ENCODE assay signal across 8 cellular contexts in the genomic region with DNA sequence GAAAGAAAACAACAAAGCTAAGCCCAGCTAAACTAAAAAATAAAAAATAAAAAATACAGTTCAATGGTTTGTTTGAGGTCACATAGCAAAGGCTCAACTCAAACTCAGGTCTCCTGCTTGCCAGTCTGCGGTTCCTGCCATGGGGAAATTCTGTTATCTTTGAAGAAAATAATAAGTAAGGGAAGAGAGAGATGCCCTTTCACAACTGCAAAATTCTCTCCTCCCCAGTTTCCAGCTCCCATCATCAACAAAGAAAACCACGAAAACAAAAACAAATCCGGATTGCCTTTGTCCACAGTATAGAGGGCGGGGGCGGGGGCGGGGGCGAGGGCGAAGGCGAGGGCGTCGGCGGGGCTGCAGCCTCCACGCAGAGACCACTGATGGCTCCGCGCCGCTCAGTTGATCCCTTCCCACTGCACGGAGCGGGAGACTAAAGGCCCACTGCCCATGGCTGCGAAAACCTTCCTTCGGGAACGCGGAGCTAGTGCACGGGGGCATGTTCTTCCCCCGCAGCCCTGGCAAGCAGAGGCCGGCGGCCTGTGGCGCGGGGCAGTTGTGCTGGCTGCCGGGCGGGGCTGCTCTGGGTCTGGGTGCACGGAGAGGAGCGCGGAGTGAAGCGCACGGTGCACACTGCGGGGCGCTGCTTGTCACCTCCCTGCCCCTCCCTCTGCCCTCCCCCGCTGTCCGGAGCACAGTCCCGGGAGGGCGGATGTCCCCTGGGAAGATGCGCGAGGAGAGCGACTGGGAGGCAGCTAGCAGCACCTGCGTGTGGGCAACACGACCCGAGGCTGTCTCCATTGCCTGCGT. TPM values are rescaled to one million over a fixed set of nuclear protein-coding genes. Genes with fewer than 3 reads are reported as not detected.
A peak's percentile ranks its signal among the peaks of the same experiment; 100 is the strongest.
DNase-seq lines count a peak whose midpoint lies in the region; ATAC-seq and TF ChIP-seq lines count a peak whose summit lies in the region.

No MANE protein-coding gene starts in this region.

- peak overlapping the region; percentile 46 to 83 (median 66) for H3K4me3 ChIP-seq in dorsolateral prefrontal cortex
- H3K4me3 ChIP-seq in liver (ENCODE audit: low read depth in 1 of 3, low read length in 3 of 3) = peak overlapping the region; percentile 20 to 59 (median 49)

- TF ChIP-seq CTCF in dorsolateral prefrontal cortex (IDR thresholded peaks at IDR 0.05 in 54 of 56, conservative IDR thresholded peaks at IDR 0.05 in 2 of 56; ENCODE audit: low read depth in 1 of 56, partially characterized antibody in 56 of 56) (peak in 22 of 56 donors; percentile 9 to 54 (median 27)), liver (IDR thresholded peaks at IDR 0.05; ENCODE audit: low read depth, low read length, missing input control) (no peak)

- peak; percentile 27 to 37 for TF ChIP-seq RAD21 in liver (IDR thresholded peaks at IDR 0.05)

- ATAC-seq in GM21390 (IDR thresholded peaks at IDR 0.05; ENCODE audit: unreplicated experiment) = peak; percentile 56

- H3K9me3 ChIP-seq in liver (ENCODE audit: control insufficient read depth in 4 of 4, low read length in 3 of 4) = no peaks in the 10 kb centered on the region

- H3K36me3 ChIP-seq in liver (ENCODE audit: control insufficient read depth in 4 of 4, insufficient read depth in 3 of 4, low read depth in 1 of 4, low read length in 3 of 4) = no peaks in the 10 kb centered on the region

- WGBS in liver = 2% methylated on average over 48 of the region's 48 CpGs

- H3K27me3 ChIP-seq in dorsolateral prefrontal cortex (no peaks in the 10 kb centered on the region), liver (ENCODE audit: control insufficient read depth in 4 of 4, insufficient read depth in 4 of 4, low read length in 3 of 4) (no peaks in the 10 kb centered on the region)

- H3K4me1 ChIP-seq in liver (ENCODE audit: control insufficient read depth in 4 of 4, insufficient read depth in 4 of 4, low read length in 3 of 4) = peaks cover 0 to 8% (median 2%) of the 10 kb centered on the region in 4 donors

- no peak overlapping the region for H3K9ac ChIP-seq in liver (ENCODE audit: low read depth in 1 of 2, low read length in 2 of 2)

- H3K27ac ChIP-seq in dorsolateral prefrontal cortex (peak overlapping the region; percentile 27 to 96 (median 87)), liver (ENCODE audit: low read depth in 1 of 2, low read length in 2 of 2) (no peak overlapping the region)

- peak in 12 of 14 donors; percentile 13 to 78 (median 44) for DNase-seq in C1 segment of cervical spinal cord (lab: John Stamatoyannopoulos, UW)
- DNase-seq in KG1 (lab: John Stamatoyannopoulos, UW) = peak; percentile 26
- DNase-seq in T follicular helper cell (ENCODE audit: low read depth) = peak; percentile 3
- peak; percentile 10 to 87 (median 74) for DNase-seq in dorsolateral prefrontal cortex
- peak; percentile 16 for DNase-seq in stimulated activated CD4-positive, alpha-beta T cell treated with anti-CD3 and anti-CD28 coated beads, Interleukin-4, amount 100 ng/mL, for 1 hour
- no peak for DNase-seq in MV-4-11 (lab: John Stamatoyannopoulos, UW)

- intact Hi-C loops in dorsolateral prefrontal cortex (cut with DNase I) = loop anchor here (2.0 to 5.0 kb wide), 3 partner anchors 47 to 137 kb away; partner anchors contain the start of gene RNF217 (in 2 of the 2)

TF ChIP-seq in liver, 16 proteins besides CTCF, POLR2A, EP300 and RAD21:
- peak in 1 of 2 donors; percentile 8 for TF ChIP-seq EGR1 (IDR thresholded peaks at IDR 0.05; ENCODE audit: low read depth in 2 of 2)
- TF ChIP-seq, protein P1, sequence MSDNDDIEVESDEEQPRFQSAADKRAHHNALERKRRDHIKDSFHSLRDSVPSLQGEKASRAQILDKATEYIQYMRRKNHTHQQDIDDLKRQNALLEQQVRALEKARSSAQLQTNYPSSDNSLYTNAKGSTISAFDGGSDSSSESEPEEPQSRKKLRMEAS (IDR thresholded peaks at IDR 0.05) = no peak
TF ChIP-seq in liver: peak in this region for 1.

RNA-seq across cellular contexts. Expression of gene TPD52L1, which starts 54.2 kb away (rescaled TPM):
- total RNA-seq in dorsolateral prefrontal cortex (100 to 1,000 TPM in 53 of 120 experiments, 10 to 100 TPM in 67; 42.2 to 338 (median 95.8) TPM), liver (10 to 100 TPM in 1 of 2 donors, 1 to 10 TPM in 1; 8.9 to 49.7 TPM)
- polyA plus RNA-seq in liver = 10 to 100 TPM; 63.5 to 66.4 TPM

Comparison
In these comparisons a context has a peak if more than half of its experiments do, and no peak if none do; other contexts are left out.
1. H3K27ac ChIP-seq: peak in dorsolateral prefrontal cortex (59 of 59); none in liver (0 of 2).